In the genomic region with DNA sequence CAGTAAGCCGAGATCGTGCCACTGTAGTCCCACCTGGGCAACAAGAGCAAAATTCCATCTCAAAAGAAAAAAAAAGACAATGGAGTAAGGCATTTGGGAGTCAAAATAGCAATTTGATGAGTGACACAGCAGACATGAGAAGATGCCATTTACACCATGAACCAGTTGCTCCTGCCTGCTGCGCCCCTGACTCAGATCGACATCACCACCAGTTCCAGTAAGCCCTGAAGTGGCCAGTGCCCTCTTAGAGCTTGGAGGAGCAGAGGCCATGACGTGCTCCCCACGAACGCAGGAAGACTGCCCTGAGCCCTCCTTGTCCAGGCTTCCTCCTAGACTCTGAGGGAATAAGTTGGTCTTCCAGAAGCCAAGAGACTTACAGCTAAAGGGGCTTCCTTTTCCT, we compare ENCODE assay signal across 1 cellular context.
TF ChIP-seq lines count a peak whose summit lies in the region.

No MANE protein-coding gene starts in this region.

TF ChIP-seq in WTC11, 78 proteins besides CTCF, POLR2A, EP300 and RAD21 (continued from another document):
- TF ChIP-seq, protein P1, sequence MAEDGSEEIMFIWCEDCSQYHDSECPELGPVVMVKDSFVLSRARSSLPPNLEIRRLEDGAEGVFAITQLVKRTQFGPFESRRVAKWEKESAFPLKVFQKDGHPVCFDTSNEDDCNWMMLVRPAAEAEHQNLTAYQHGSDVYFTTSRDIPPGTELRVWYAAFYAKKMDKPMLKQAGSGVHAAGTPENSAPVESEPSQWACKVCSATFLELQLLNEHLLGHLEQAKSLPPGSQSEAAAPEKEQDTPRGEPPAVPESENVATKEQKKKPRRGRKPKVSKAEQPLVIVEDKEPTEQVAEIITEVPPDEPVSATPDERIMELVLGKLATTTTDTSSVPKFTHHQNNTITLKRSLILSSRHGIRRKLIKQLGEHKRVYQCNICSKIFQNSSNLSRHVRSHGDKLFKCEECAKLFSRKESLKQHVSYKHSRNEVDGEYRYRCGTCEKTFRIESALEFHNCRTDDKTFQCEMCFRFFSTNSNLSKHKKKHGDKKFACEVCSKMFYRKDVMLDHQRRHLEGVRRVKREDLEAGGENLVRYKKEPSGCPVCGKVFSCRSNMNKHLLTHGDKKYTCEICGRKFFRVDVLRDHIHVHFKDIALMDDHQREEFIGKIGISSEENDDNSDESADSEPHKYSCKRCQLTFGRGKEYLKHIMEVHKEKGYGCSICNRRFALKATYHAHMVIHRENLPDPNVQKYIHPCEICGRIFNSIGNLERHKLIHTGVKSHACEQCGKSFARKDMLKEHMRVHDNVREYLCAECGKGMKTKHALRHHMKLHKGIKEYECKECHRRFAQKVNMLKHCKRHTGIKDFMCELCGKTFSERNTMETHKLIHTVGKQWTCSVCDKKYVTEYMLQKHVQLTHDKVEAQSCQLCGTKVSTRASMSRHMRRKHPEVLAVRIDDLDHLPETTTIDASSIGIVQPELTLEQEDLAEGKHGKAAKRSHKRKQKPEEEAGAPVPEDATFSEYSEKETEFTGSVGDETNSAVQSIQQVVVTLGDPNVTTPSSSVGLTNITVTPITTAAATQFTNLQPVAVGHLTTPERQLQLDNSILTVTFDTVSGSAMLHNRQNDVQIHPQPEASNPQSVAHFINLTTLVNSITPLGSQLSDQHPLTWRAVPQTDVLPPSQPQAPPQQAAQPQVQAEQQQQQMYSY (CRISPR knock-in tag; IDR thresholded peaks at IDR 0.05) = no peak
- TF ChIP-seq RELA (CRISPR knock-in tag; IDR thresholded peaks at IDR 0.05; ENCODE audit: borderline replicate concordance) = no peak
- TF ChIP-seq, protein P2, sequence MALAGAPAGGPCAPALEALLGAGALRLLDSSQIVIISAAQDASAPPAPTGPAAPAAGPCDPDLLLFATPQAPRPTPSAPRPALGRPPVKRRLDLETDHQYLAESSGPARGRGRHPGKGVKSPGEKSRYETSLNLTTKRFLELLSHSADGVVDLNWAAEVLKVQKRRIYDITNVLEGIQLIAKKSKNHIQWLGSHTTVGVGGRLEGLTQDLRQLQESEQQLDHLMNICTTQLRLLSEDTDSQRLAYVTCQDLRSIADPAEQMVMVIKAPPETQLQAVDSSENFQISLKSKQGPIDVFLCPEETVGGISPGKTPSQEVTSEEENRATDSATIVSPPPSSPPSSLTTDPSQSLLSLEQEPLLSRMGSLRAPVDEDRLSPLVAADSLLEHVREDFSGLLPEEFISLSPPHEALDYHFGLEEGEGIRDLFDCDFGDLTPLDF (CRISPR knock-in tag; IDR thresholded peaks at IDR 0.05) = no peak
